ENCODE assay signal across 16 cellular contexts in the genomic region with DNA sequence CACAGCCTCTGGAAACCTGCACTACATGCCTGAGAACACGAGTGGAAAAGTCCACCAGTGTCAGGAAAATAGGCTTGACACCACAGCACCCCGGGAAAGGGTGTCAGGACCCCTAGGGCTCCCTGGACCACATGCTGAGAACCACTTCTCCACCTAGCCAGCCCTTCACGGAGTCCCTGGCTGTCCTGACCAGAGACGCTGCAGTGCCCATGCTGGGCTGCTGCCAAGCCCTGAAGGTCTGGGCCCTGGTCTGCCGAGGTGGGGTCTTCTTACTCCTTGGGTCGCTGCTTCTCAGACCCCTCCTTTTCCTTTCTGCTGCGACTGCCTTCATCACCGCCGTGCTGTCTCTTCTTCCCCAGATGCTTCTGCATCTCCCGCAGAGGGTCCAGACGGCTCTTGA. TPM values are rescaled to one million over a fixed set of nuclear protein-coding genes. Genes with fewer than 3 reads are reported as not detected.
"Had no signal": no experiment of that assay in that cellular context is flagged by ENCODE, and none has a peak within 500 bp of the region (broad histone marks: within the 10 kb centered on the region; RNA-seq: fewer than 3 reads in every experiment).

No MANE protein-coding gene starts in this region.

- H3K27me3 Mint-ChIP-seq: naive B cell; stimulated activated memory B cell treated with anti-CD40 and anti-IgM and Interleukin-4, amounts not matched to agents 10 μg/mL and 1 μg/mL and 100 μg/mL, for 72 hours had no signal

- ATAC-seq: body of pancreas; heart left ventricle; left colon; right cardiac atrium; stimulated activated memory B cell treated with anti-CD40 and anti-IgM and Interleukin-4, amounts not matched to agents 10 μg/mL and 1 μg/mL and 100 μg/mL, for 72 hours had no signal

- DNase-seq: activated CD4-positive, alpha-beta T cell treated with anti-CD3 and anti-CD28 coated beads, Interleukin-2, amount 50 U/mL, for 1 hour; activated gamma-delta T cell; activated T-cell treated with anti-CD3 and anti-CD28 coated beads, Interleukin-2, amount 50 U/mL, for 1 hour; amniotic stem cell; body of pancreas; central memory CD4-positive, alpha-beta T cell; effector memory CD4-positive, alpha-beta T cell; heart left ventricle; left colon; naive B cell; trophoblast cell had no signal

- H3K27ac ChIP-seq: body of pancreas, coronary artery, heart left ventricle had no signal

- H3K9me3 Mint-ChIP-seq: stimulated activated memory B cell treated with anti-CD40 and anti-IgM and Interleukin-4, amounts not matched to agents 10 μg/mL and 1 μg/mL and 100 μg/mL, for 72 hours had no signal

- H3K27me3 ChIP-seq: body of pancreas, heart left ventricle had no signal

- H3K4me3 ChIP-seq: body of pancreas, coronary artery, heart left ventricle had no signal

- H3K9me3 ChIP-seq: body of pancreas, heart left ventricle had no signal

- H3K27ac Mint-ChIP-seq: stimulated activated memory B cell treated with anti-CD40 and anti-IgM and Interleukin-4, amounts not matched to agents 10 μg/mL and 1 μg/mL and 100 μg/mL, for 72 hours had no signal

RNA-seq across cellular contexts. Expression of a gene that starts 16.5 kb away (rescaled TPM):
- total RNA-seq: frontal cortex, lung microvascular endothelial cell had no signal
